Comparison of ENCODE assay signal across 9 cellular contexts in the genomic region with DNA sequence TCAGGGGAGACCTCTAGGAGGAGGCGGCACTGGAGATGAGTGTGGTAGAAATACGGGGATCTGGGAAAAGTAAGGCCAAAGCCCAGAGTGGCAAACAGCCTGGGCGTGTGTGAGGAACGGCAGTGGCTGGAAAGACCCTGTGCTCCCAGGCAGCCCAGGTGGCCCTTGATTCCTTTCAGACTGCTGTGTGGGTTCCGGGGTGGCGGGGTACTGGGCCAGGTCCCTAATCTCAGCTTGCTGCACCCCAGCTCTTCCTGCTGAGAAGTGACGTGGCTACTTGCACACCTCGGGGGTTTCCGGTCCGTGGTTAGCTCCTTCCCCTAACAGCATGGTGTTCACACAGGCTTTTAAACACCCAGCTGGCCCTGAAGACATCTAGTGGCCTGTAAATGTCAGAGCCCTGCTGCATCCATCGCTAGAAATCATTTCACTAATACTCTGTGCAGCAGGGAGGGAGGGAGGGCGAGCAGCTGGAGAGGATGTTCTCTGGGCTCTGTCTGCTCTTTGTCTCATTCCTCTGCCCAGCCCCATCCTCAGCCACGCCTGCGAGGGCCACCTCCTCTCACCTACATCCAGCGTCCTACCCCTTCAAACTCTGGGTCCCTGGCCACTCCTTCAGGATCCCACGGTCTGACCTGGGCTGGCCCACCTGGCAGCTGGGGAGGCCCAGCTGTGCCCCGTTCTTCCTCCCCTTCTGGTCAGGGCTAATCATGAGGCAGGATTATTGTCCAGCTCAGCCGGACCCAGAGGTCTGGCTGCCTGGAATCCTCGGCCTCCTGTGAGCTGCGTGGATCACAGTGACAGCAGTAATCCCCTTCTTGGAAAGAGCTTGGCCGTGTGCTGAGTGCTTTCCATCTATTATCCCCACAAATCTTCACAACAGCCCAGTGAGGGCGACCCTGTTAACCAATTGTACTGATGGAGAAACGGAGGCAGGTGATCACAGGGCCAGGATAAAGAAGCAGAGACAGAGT. TPM values are rescaled to one million over a fixed set of nuclear protein-coding genes. Genes with fewer than 3 reads are reported as not detected.
DNase-seq lines count a peak whose midpoint lies in the region; ATAC-seq, FAIRE-seq and TF ChIP-seq lines count a peak whose summit lies in the region.
"Had no signal": no experiment of that assay in that cellular context is flagged by ENCODE, and none has a peak within 500 bp of the region (broad histone marks: within the 10 kb centered on the region; RNA-seq: fewer than 3 reads in every experiment).

No MANE protein-coding gene starts in this region.

- peak overlapping the region; percentile 62 for H3K4me3 Mint-ChIP-seq in activated CD8-positive, alpha-beta T cell treated with anti-CD3 and anti-CD28 coated beads for 36 hours

- H3K36me3 Mint-ChIP-seq in activated CD8-positive, alpha-beta T cell treated with anti-CD3 and anti-CD28 coated beads for 36 hours (ENCODE audit: low read depth): peaks cover 76% of the 10 kb centered on the region

- H3K79me2 ChIP-seq in HepG2 (ENCODE audit: insufficient read depth, low read length): peaks cover 13% of the 10 kb centered on the region

- TF ChIP-seq RAD21 in liver (IDR thresholded peaks at IDR 0.05) (no peak), HepG2 (CRISPR knock-in tag; IDR thresholded peaks at IDR 0.05) (no peak)

- peak overlapping the region; percentile 53 to 83 for H3K27ac ChIP-seq in liver (ENCODE audit: low read depth in 1 of 2, low read length in 2 of 2)
- H3K27ac ChIP-seq in HepG2 (ENCODE audit: extremely low read length, insufficient read depth, low read length): no peak overlapping the region
- H3K27ac ChIP-seq in right cardiac atrium (ENCODE audit: low read length): no peak overlapping the region
- no peak overlapping the region for H3K27ac ChIP-seq in adrenal gland

- H3K9me3 ChIP-seq in liver (ENCODE audit: control insufficient read depth in 4 of 4, low read length in 3 of 4) (no peaks in the 10 kb centered on the region), HepG2 (ENCODE audit: low read length) (no peaks in the 10 kb centered on the region), right cardiac atrium (ENCODE audit: control insufficient read depth, low read length) (no peaks in the 10 kb centered on the region), adrenal gland (replicated peaks in 1 of 3) (no peaks in the 10 kb centered on the region)

- H3K4me1 Mint-ChIP-seq in activated CD8-positive, alpha-beta T cell treated with anti-CD3 and anti-CD28 coated beads for 36 hours (ENCODE audit: low read depth): peaks cover 67% of the 10 kb centered on the region

- H4K20me1 ChIP-seq in HepG2 (ENCODE audit: insufficient read depth, low read length): peaks cover 4% of the 10 kb centered on the region; the same call in 1 of the 2 replicates

- H3K27me3 ChIP-seq in liver (ENCODE audit: control insufficient read depth in 4 of 4, insufficient read depth in 4 of 4, low read length in 3 of 4) (no peaks in the 10 kb centered on the region), HepG2 (ENCODE audit: control insufficient read depth in 1 of 2, insufficient read depth in 2 of 2, low read length in 2 of 2) (no peaks in the 10 kb centered on the region), right cardiac atrium (ENCODE audit: control insufficient read depth, insufficient read depth) (no peaks in the 10 kb centered on the region), adrenal gland (no peaks in the 10 kb centered on the region)

- H3K9ac ChIP-seq in liver (ENCODE audit: low read depth in 1 of 2, low read length in 2 of 2) (peak overlapping the region in 1 of 2 donors; percentile 29), HepG2 (ENCODE audit: insufficient read depth, low read depth, low read length) (no peak overlapping the region)

- H3K36me3 ChIP-seq in liver (ENCODE audit: control insufficient read depth in 4 of 4, insufficient read depth in 3 of 4, low read depth in 1 of 4, low read length in 3 of 4) (peaks cover 3 to 32% (median 18%) of the 10 kb centered on the region in 4 donors), HepG2 (replicated peaks in 1 of 2; ENCODE audit: control insufficient read depth in 1 of 2, insufficient read depth in 2 of 2, low read length in 2 of 2) (peaks cover 8 to 33% of the 10 kb centered on the region in 2 experiments), adrenal gland (replicated peaks in 1 of 2) (peaks cover 0 to 31% of the 10 kb centered on the region in 2 donors)

- WGBS in liver: 86% methylated on average over 23 of the region's 23 CpGs
- 93% methylated on average over 19 of the region's 23 CpGs for WGBS in HepG2 (ENCODE audit: low lambda C conversion rate)
- WGBS in right cardiac atrium: 82% methylated on average over 23 of the region's 23 CpGs
- 82 to 86% (median 85%) methylated on average over 17 to 23 of the region's 23 CpGs for WGBS in adrenal gland, 4 donors

- H3K9me3 Mint-ChIP-seq in activated CD8-positive, alpha-beta T cell treated with anti-CD3 and anti-CD28 coated beads for 36 hours: no peaks in the 10 kb centered on the region

- BruUV-seq in HepG2 (replicated peaks; lab: Mats Ljungman, UMichigan): no TSS peak

- no peak overlapping the region for H2AFZ ChIP-seq in HepG2 (ENCODE audit: low read length)

- intact Hi-C loops in HepG2 (cut with micrococcal nuclease; ENCODE audit: unreplicated experiment): no loop called here
- intact Hi-C loops in activated CD8-positive, alpha-beta T cell treated with anti-CD3 and anti-CD28 coated beads for 36 hours (cut with micrococcal nuclease): no loop called here
- intact Hi-C loops in right cardiac atrium (cut with DNase I): no loop called here
- intact Hi-C loops in adrenal gland (cut with DNase I): no loop called here

- ATAC-seq in HepG2: no peak
- peak; percentile 66 for ATAC-seq in HG03442 (IDR thresholded peaks at IDR 0.05; ENCODE audit: unreplicated experiment)
- peak; percentile 94 for ATAC-seq in activated CD8-positive, alpha-beta T cell treated with anti-CD3 and anti-CD28 coated beads for 36 hours
- peak; percentile 7 to 48 for ATAC-seq in right cardiac atrium

- peak overlapping the region; percentile 98 for H3K27ac Mint-ChIP-seq in activated CD8-positive, alpha-beta T cell treated with anti-CD3 and anti-CD28 coated beads for 36 hours

- CTCF ChIA-PET in HepG2 (lab: Yijun Ruan, JAX; ENCODE audit: low intra/inter-chr PET ratio, low total read pairs): no interaction called here
- CTCF ChIA-PET in activated CD8-positive, alpha-beta T cell treated with anti-CD3 and anti-CD28 coated beads for 36 hours (lab: Charles Lee): interaction anchor here (1.0 to 4.3 kb wide), 16 partner anchors 8 to 252 kb away, joined by 3 to 36 read pairs (median 6); partner anchors contain the start of genes PIGV and ZDHHC18

- in situ Hi-C loops in HepG2 (cut with HindIII; ENCODE audit: extremely low pct_ligation_motif_present, low pct_unique_long_range_greater_than_20kb): no loop called here

- peaks cover 5 to 41% (median 27%) of the 10 kb centered on the region in 4 donors for H3K4me1 ChIP-seq in liver (ENCODE audit: control insufficient read depth in 4 of 4, insufficient read depth in 4 of 4, low read length in 3 of 4)
- peaks cover 43% of the 10 kb centered on the region for H3K4me1 ChIP-seq in HepG2 (ENCODE audit: insufficient read depth, low read length)
- peaks cover 5% of the 10 kb centered on the region for H3K4me1 ChIP-seq in right cardiac atrium (ENCODE audit: control insufficient read depth, insufficient read depth, low read length)
- H3K4me1 ChIP-seq in adrenal gland (replicated peaks in 1 of 2): peaks cover 4 to 20% of the 10 kb centered on the region in 2 donors

- no peaks in the 10 kb centered on the region for H3K27me3 Mint-ChIP-seq in activated CD8-positive, alpha-beta T cell treated with anti-CD3 and anti-CD28 coated beads for 36 hours

- FAIRE-seq in HepG2 (lab: Jason Lieb, UNC) (no peak), urothelium cell line (lab: Jason Lieb, UNC) (no peak)

- no peak overlapping the region for H3K4me3 ChIP-seq in liver (ENCODE audit: low read depth in 1 of 3, low read length in 3 of 3)
- H3K4me3 ChIP-seq in HepG2 (replicated peaks in 1 of 3; ENCODE audit: insufficient read depth in 1 of 3, low read depth in 2 of 3, low read length in 3 of 3): no peak overlapping the region
- H3K4me3 ChIP-seq in right cardiac atrium (ENCODE audit: low read length): no peak overlapping the region
- no peak overlapping the region for H3K4me3 ChIP-seq in adrenal gland

- POLR2A ChIA-PET in HepG2 (lab: Yijun Ruan, JAX): interaction anchor here (1.1 kb wide), 1 partner anchor 104 kb away, joined by 3 read pairs; no protein-coding TSS in a partner anchor
- POLR2A ChIA-PET in activated CD8-positive, alpha-beta T cell treated with anti-CD3 and anti-CD28 coated beads for 36 hours (lab: Charles Lee): interaction anchor here (0.9 to 4.2 kb wide), 12 partner anchors 8 to 67 kb away, joined by 3 to 18 read pairs (median 4); partner anchors contain the start of genes GPATCH3 and PIGV

- DNase-seq in HepG2 (ENCODE audit: low spot score): no peak
- peak; percentile 95 for DNase-seq in activated CD8-positive, alpha-beta T cell treated with anti-CD3 and anti-CD28 coated beads for 36 hours
- peak in 1 of 3 donors; percentile 64 for DNase-seq in right cardiac atrium
- peak; percentile 76 for DNase-seq in stimulated activated CD8-positive, alpha-beta memory T cell treated with anti-CD3 and anti-CD28 coated beads, Interleukin-7, amount 100 ng/mL, for 1 hour (ENCODE audit: low read depth in 2 of 2)
- no peak for DNase-seq in adrenal gland
- DNase-seq in urothelium cell line (ENCODE audit: low spot score): no peak

- no peak overlapping the region for H3K4me2 ChIP-seq in HepG2 (ENCODE audit: low read depth, low read length)

- TF ChIP-seq EP300 in HepG2 (IDR thresholded peaks at IDR 0.05; ENCODE audit: low read depth in 2 of 2, low read length in 2 of 2): no peak
- no peak for TF ChIP-seq EP300 in HepG2 (CRISPR knock-in tag; IDR thresholded peaks at IDR 0.05; ENCODE audit: borderline replicate concordance)

- TF ChIP-seq CTCF in liver (IDR thresholded peaks at IDR 0.05; ENCODE audit: low read depth, low read length, missing input control) (no peak), HepG2 (CRISPR knock-in tag; IDR thresholded peaks at IDR 0.05) (no peak), adrenal gland (IDR thresholded peaks at IDR 0.05) (no peak)
- TF ChIP-seq CTCF in activated CD8-positive, alpha-beta T cell treated with anti-CD3 and anti-CD28 coated beads for 36 hours (IDR thresholded peaks at IDR 0.05): no peak

- no peak for TF ChIP-seq POLR2A in HepG2 (IDR thresholded peaks at IDR 0.05; ENCODE audit: insufficient read depth in 1 of 2, low read depth in 2 of 2, low read length in 2 of 2)
- TF ChIP-seq POLR2A in adrenal gland (IDR thresholded peaks at IDR 0.05): no peak

RNA-seq across cellular contexts. Expression of gene ZDHHC18, which starts 7.2 kb away (rescaled TPM):
- 1 to 10 TPM; 7.6 to 8.3 TPM for total RNA-seq in liver
- polyA plus RNA-seq in liver: 1 to 10 TPM; 2.6 to 9.2 TPM
- total RNA-seq in HepG2 (2016; rRNA removed; fragmentation: Illumina TruSeq; extraction: Trizol): 9.0 and 13.2 TPM in 2 replicates
- 6.6 and 7.7 TPM in 2 replicates for total RNA-seq in HepG2 (2016; cell fraction: cytosol; rRNA removed; fragmentation: Illumina TruSeq; extraction: Trizol; ENCODE audit: low read depth)
- 7.9 and 11.9 TPM in 2 replicates for total RNA-seq in HepG2 (2016; cell fraction: insoluble cytoplasmic fraction; rRNA removed; fragmentation: Illumina TruSeq; extraction: Trizol)
- total RNA-seq in HepG2 (2016; cell fraction: membrane; rRNA removed; fragmentation: Illumina TruSeq; extraction: Trizol): 21.8 and 26.5 TPM in 2 replicates
- total RNA-seq in HepG2 (2016; cell fraction: nucleus; rRNA removed; fragmentation: Illumina TruSeq; extraction: Trizol): 9.5 and 10.6 TPM in 2 replicates
- polyA plus RNA-seq in HepG2 (2011; rRNA removed): 35.3 and 40.6 TPM in 2 replicates
- 29.0 and 30.0 TPM in 2 replicates for polyA plus RNA-seq in HepG2 (2011; cell fraction: cytosol; rRNA removed)
- polyA plus RNA-seq in HepG2 (2011; cell fraction: nucleus; rRNA removed): 32.6 and 39.8 TPM in 2 replicates
- 12.9 and 16.3 TPM in 2 replicates for polyA plus RNA-seq in HepG2 (2012)
- 13.9 and 14.2 TPM in 2 replicates for polyA plus RNA-seq in HepG2 (2016; cell fraction: cytosol; fragmentation: Illumina TruSeq; extraction: Trizol; ENCODE audit: low read depth)
- 13.2 and 16.6 TPM in 2 replicates for polyA plus RNA-seq in HepG2 (2016; cell fraction: insoluble cytoplasmic fraction; fragmentation: Illumina TruSeq; extraction: Trizol; ENCODE audit: low read depth)
- polyA plus RNA-seq in HepG2 (2016; cell fraction: membrane; fragmentation: Illumina TruSeq; extraction: Trizol; ENCODE audit: low read depth): 30.8 and 32.0 TPM in 2 replicates
- 19.3 and 23.8 TPM in 2 replicates for polyA plus RNA-seq in HepG2 (2016; cell fraction: nucleus; fragmentation: Illumina TruSeq; extraction: Trizol; ENCODE audit: insufficient read depth, low read depth)
- polyA minus RNA-seq in HepG2 (2011; rRNA and poly(A)+ RNA removed; ENCODE audit: low replicate concordance): 33.5 and 53.0 TPM in 2 replicates
- 11.3 and 14.6 TPM in 2 replicates for polyA minus RNA-seq in HepG2 (2011; cell fraction: cytosol; rRNA and poly(A)+ RNA removed)
- polyA minus RNA-seq in HepG2 (2011; cell fraction: nucleus; rRNA and poly(A)+ RNA removed): 8.4 and 8.7 TPM in 2 replicates
- total RNA-seq in activated CD8-positive, alpha-beta T cell treated with anti-CD3 and anti-CD28 coated beads for 36 hours: 10 to 100 TPM; 55.0 to 61.3 TPM
- 10 to 100 TPM; 11.8 to 14.4 (median 13.5) TPM for total RNA-seq in right cardiac atrium
- polyA plus RNA-seq in right cardiac atrium: 12.3 TPM
- total RNA-seq in adrenal gland: 10 to 100 TPM in 4 of 8 donors, 1 to 10 TPM in 4; 4.9 to 16.5 (median 10.0) TPM
- 10 to 100 TPM in 2 of 3 donors, 1 to 10 TPM in 1; 5.7 to 13.4 (median 11.7) TPM for polyA plus RNA-seq in adrenal gland

RNA-seq across cellular contexts. Expression of gene SFN, which starts 29.2 kb away (rescaled TPM):
- total RNA-seq in liver: under 1 TPM in 1 of 2 donors, not detected in 1; 0.17 TPM
- under 1 TPM in 1 of 2 donors, not detected in 1; 0.69 TPM for polyA plus RNA-seq in liver
- 5.6 and 6.8 TPM in 2 replicates for total RNA-seq in HepG2 (2016; rRNA removed; fragmentation: Illumina TruSeq; extraction: Trizol)
- total RNA-seq in HepG2 (2016; cell fraction: cytosol; rRNA removed; fragmentation: Illumina TruSeq; extraction: Trizol; ENCODE audit: low read depth): 1.2 and 1.3 TPM in 2 replicates
- total RNA-seq in HepG2 (2016; cell fraction: insoluble cytoplasmic fraction; rRNA removed; fragmentation: Illumina TruSeq; extraction: Trizol): 6.1 and 6.5 TPM in 2 replicates
- total RNA-seq in HepG2 (2016; cell fraction: membrane; rRNA removed; fragmentation: Illumina TruSeq; extraction: Trizol): 2.4 and 2.5 TPM in 2 replicates
- total RNA-seq in HepG2 (2016; cell fraction: nucleus; rRNA removed; fragmentation: Illumina TruSeq; extraction: Trizol): 2.2 and 3.0 TPM in 2 replicates
- 4.0 and 4.3 TPM in 2 replicates for polyA plus RNA-seq in HepG2 (2011; rRNA removed)
- 2.8 and 3.9 TPM in 2 replicates for polyA plus RNA-seq in HepG2 (2011; cell fraction: cytosol; rRNA removed)
- 1.8 and 2.5 TPM in 2 replicates for polyA plus RNA-seq in HepG2 (2011; cell fraction: nucleus; rRNA removed)
- 4.0 and 4.4 TPM in 2 replicates for polyA plus RNA-seq in HepG2 (2012)
- polyA plus RNA-seq in HepG2 (2016; cell fraction: cytosol; fragmentation: Illumina TruSeq; extraction: Trizol; ENCODE audit: low read depth): 1.4 and 1.6 TPM in 2 replicates
- 9.2 and 11.4 TPM in 2 replicates for polyA plus RNA-seq in HepG2 (2016; cell fraction: insoluble cytoplasmic fraction; fragmentation: Illumina TruSeq; extraction: Trizol; ENCODE audit: low read depth)
- 2.1 and 2.5 TPM in 2 replicates for polyA plus RNA-seq in HepG2 (2016; cell fraction: membrane; fragmentation: Illumina TruSeq; extraction: Trizol; ENCODE audit: low read depth)
- 4.6 and 6.2 TPM in 2 replicates for polyA plus RNA-seq in HepG2 (2016; cell fraction: nucleus; fragmentation: Illumina TruSeq; extraction: Trizol; ENCODE audit: insufficient read depth, low read depth)
- 2.2 and 119 TPM in 2 replicates for polyA minus RNA-seq in HepG2 (2011; rRNA and poly(A)+ RNA removed; ENCODE audit: low replicate concordance)
- 3.0 and 4.8 TPM in 2 replicates for polyA minus RNA-seq in HepG2 (2011; cell fraction: cytosol; rRNA and poly(A)+ RNA removed)
- polyA minus RNA-seq in HepG2 (2011; cell fraction: nucleus; rRNA and poly(A)+ RNA removed): 0.37 and 1.7 TPM in 2 replicates
- total RNA-seq in activated CD8-positive, alpha-beta T cell treated with anti-CD3 and anti-CD28 coated beads for 36 hours: under 1 TPM; 0.47 to 0.59 TPM
- total RNA-seq in right cardiac atrium: under 1 TPM in 2 of 4 donors, not detected in 2; 0.23 to 0.24 TPM
- polyA plus RNA-seq in right cardiac atrium: 0.20 TPM
- total RNA-seq in adrenal gland: under 1 TPM in 4 of 8 donors, not detected in 4; 0.23 to 0.43 (median 0.40) TPM
- polyA plus RNA-seq in adrenal gland: 1 to 10 TPM in 1 of 3 donors, under 1 TPM in 2; 0.33 to 1.1 (median 0.56) TPM
- total RNA-seq: temporal lobe had no signal

RNA-seq across cellular contexts. Expression of gene PIGV, which starts 46.0 kb away (rescaled TPM):
- total RNA-seq in liver: 10 to 100 TPM; 15.3 to 24.3 TPM
- 10 to 100 TPM; 13.9 to 14.2 TPM for polyA plus RNA-seq in liver
- 7.9 and 13.5 TPM in 2 replicates for total RNA-seq in HepG2 (2016; rRNA removed; fragmentation: Illumina TruSeq; extraction: Trizol)
- 4.3 and 4.8 TPM in 2 replicates for total RNA-seq in HepG2 (2016; cell fraction: cytosol; rRNA removed; fragmentation: Illumina TruSeq; extraction: Trizol; ENCODE audit: low read depth)
- 8.9 and 14.1 TPM in 2 replicates for total RNA-seq in HepG2 (2016; cell fraction: insoluble cytoplasmic fraction; rRNA removed; fragmentation: Illumina TruSeq; extraction: Trizol)
- 9.7 and 9.9 TPM in 2 replicates for total RNA-seq in HepG2 (2016; cell fraction: membrane; rRNA removed; fragmentation: Illumina TruSeq; extraction: Trizol)
- total RNA-seq in HepG2 (2016; cell fraction: nucleus; rRNA removed; fragmentation: Illumina TruSeq; extraction: Trizol): 14.6 and 15.0 TPM in 2 replicates
- polyA plus RNA-seq in HepG2 (2011; rRNA removed): 22.7 and 26.0 TPM in 2 replicates
- polyA plus RNA-seq in HepG2 (2011; cell fraction: cytosol; rRNA removed): 21.0 and 27.5 TPM in 2 replicates
- 14.3 and 18.5 TPM in 2 replicates for polyA plus RNA-seq in HepG2 (2011; cell fraction: nucleus; rRNA removed)
- 13.6 and 14.8 TPM in 2 replicates for polyA plus RNA-seq in HepG2 (2012)
- 2.9 and 4.4 TPM in 2 replicates for polyA plus RNA-seq in HepG2 (2016; cell fraction: cytosol; fragmentation: Illumina TruSeq; extraction: Trizol; ENCODE audit: low read depth)
- 6.7 and 7.2 TPM in 2 replicates for polyA plus RNA-seq in HepG2 (2016; cell fraction: insoluble cytoplasmic fraction; fragmentation: Illumina TruSeq; extraction: Trizol; ENCODE audit: low read depth)
- polyA plus RNA-seq in HepG2 (2016; cell fraction: membrane; fragmentation: Illumina TruSeq; extraction: Trizol; ENCODE audit: low read depth): 5.3 and 7.0 TPM in 2 replicates
- polyA plus RNA-seq in HepG2 (2016; cell fraction: nucleus; fragmentation: Illumina TruSeq; extraction: Trizol; ENCODE audit: insufficient read depth, low read depth): 16.2 and 17.4 TPM in 2 replicates
- 41.6 and 80.7 TPM in 2 replicates for polyA minus RNA-seq in HepG2 (2011; rRNA and poly(A)+ RNA removed; ENCODE audit: low replicate concordance)
- 15.5 and 15.7 TPM in 2 replicates for polyA minus RNA-seq in HepG2 (2011; cell fraction: cytosol; rRNA and poly(A)+ RNA removed)
- polyA minus RNA-seq in HepG2 (2011; cell fraction: nucleus; rRNA and poly(A)+ RNA removed): 11.7 and 14.5 TPM in 2 replicates
- 10 to 100 TPM; 21.2 to 23.9 TPM for total RNA-seq in activated CD8-positive, alpha-beta T cell treated with anti-CD3 and anti-CD28 coated beads for 36 hours
- 1 to 10 TPM; 5.2 to 7.3 (median 5.9) TPM for total RNA-seq in right cardiac atrium
- 3.9 TPM for polyA plus RNA-seq in right cardiac atrium
- 10 to 100 TPM; 11.8 to 43.1 (median 34.4) TPM for total RNA-seq in adrenal gland
- polyA plus RNA-seq in adrenal gland: 10 to 100 TPM in 1 of 3 donors, 1 to 10 TPM in 2; 6.7 to 18.7 (median 8.5) TPM

RNA-seq across cellular contexts. Expression of gene GPN2, which starts 56.4 kb away (rescaled TPM):
- total RNA-seq in liver (10 to 100 TPM in 1 of 2 donors, 1 to 10 TPM in 1; 9.5 to 10.3 TPM), HepG2 (2016; rRNA removed; fragmentation: Illumina TruSeq; extraction: Trizol) (19.3 and 22.9 TPM in 2 replicates), right cardiac atrium (10 to 100 TPM; 14.8 to 18.4 (median 15.8) TPM), adrenal gland (10 to 100 TPM; 17.2 to 50.7 (median 35.0) TPM)
- polyA plus RNA-seq in liver (10 to 100 TPM; 10.5 to 12.7 TPM), HepG2 (2011; rRNA removed) (38.9 and 41.8 TPM in 2 replicates), right cardiac atrium (10.4 TPM), adrenal gland (10 to 100 TPM; 17.4 to 35.0 (median 19.1) TPM)
- 1.8 and 2.5 TPM in 2 replicates for total RNA-seq in HepG2 (2016; cell fraction: cytosol; rRNA removed; fragmentation: Illumina TruSeq; extraction: Trizol; ENCODE audit: low read depth)
- 20.8 and 22.5 TPM in 2 replicates for total RNA-seq in HepG2 (2016; cell fraction: insoluble cytoplasmic fraction; rRNA removed; fragmentation: Illumina TruSeq; extraction: Trizol)
- 4.7 and 7.3 TPM in 2 replicates for total RNA-seq in HepG2 (2016; cell fraction: membrane; rRNA removed; fragmentation: Illumina TruSeq; extraction: Trizol)
- total RNA-seq in HepG2 (2016; cell fraction: nucleus; rRNA removed; fragmentation: Illumina TruSeq; extraction: Trizol): 10.8 and 13.7 TPM in 2 replicates
- 16.3 and 25.9 TPM in 2 replicates for polyA plus RNA-seq in HepG2 (2011; cell fraction: cytosol; rRNA removed)
- polyA plus RNA-seq in HepG2 (2011; cell fraction: nucleus; rRNA removed): 29.9 and 35.0 TPM in 2 replicates
- 14.4 and 15.5 TPM in 2 replicates for polyA plus RNA-seq in HepG2 (2012)
- polyA plus RNA-seq in HepG2 (2016; cell fraction: cytosol; fragmentation: Illumina TruSeq; extraction: Trizol; ENCODE audit: low read depth): 4.8 and 5.2 TPM in 2 replicates
- polyA plus RNA-seq in HepG2 (2016; cell fraction: insoluble cytoplasmic fraction; fragmentation: Illumina TruSeq; extraction: Trizol; ENCODE audit: low read depth): 31.8 and 35.9 TPM in 2 replicates
- polyA plus RNA-seq in HepG2 (2016; cell fraction: membrane; fragmentation: Illumina TruSeq; extraction: Trizol; ENCODE audit: low read depth): 8.5 and 9.5 TPM in 2 replicates
- polyA plus RNA-seq in HepG2 (2016; cell fraction: nucleus; fragmentation: Illumina TruSeq; extraction: Trizol; ENCODE audit: insufficient read depth, low read depth): 31.5 and 47.0 TPM in 2 replicates
- 46.8 and 68.0 TPM in 2 replicates for polyA minus RNA-seq in HepG2 (2011; rRNA and poly(A)+ RNA removed; ENCODE audit: low replicate concordance)
- 18.6 and 24.9 TPM in 2 replicates for polyA minus RNA-seq in HepG2 (2011; cell fraction: cytosol; rRNA and poly(A)+ RNA removed)
- 11.1 and 15.8 TPM in 2 replicates for polyA minus RNA-seq in HepG2 (2011; cell fraction: nucleus; rRNA and poly(A)+ RNA removed)
- 10 to 100 TPM; 45.9 to 47.9 TPM for total RNA-seq in activated CD8-positive, alpha-beta T cell treated with anti-CD3 and anti-CD28 coated beads for 36 hours

Comparison
In these comparisons a context has a peak if more than half of its experiments do, and no peak if none do; other contexts are left out.
1. H3K27ac ChIP-seq: peak in liver (2 of 2); none in HepG2 (single experiment), right cardiac atrium (single experiment) and adrenal gland (0 of 5).
2. DNase-seq: peak in activated CD8-positive, alpha-beta T cell treated with anti-CD3 and anti-CD28 coated beads for 36 hours (single experiment) and stimulated activated CD8-positive, alpha-beta memory T cell treated with anti-CD3 and anti-CD28 coated beads, Interleukin-7, amount 100 ng/mL, for 1 hour (2 of 2); none in HepG2 (single experiment), adrenal gland (0 of 7) and urothelium cell line (single experiment).